Comparison of ENCODE assay signal across 1 cellular context in genomic region chr14:100662850-100663527, GRCh38.
TF ChIP-seq lines count a peak whose summit lies in the region.

No MANE protein-coding gene starts in this region.

TF ChIP-seq in K562, 482 proteins besides CTCF, POLR2A, EP300 and RAD21 (continued from another document and continues in another):
- TF ChIP-seq ZHX1 (conservative IDR thresholded peaks at IDR 0.05; ENCODE audit: low read length) (no peak), ZNF407 (IDR thresholded peaks at IDR 0.05; ENCODE audit: low read depth) (no peak), EHMT2 (IDR thresholded peaks at IDR 0.05) (peak; percentile 68; the same call in 1 of the 2 replicates), ZNF696 (CRISPR knock-in tag; conservative IDR thresholded peaks at IDR 0.05) (no peak), CBX3 (IDR thresholded peaks at IDR 0.05; ENCODE audit: borderline replicate concordance in 1 of 2, low read length in 2 of 2) (peak in 1 of 2 experiments; percentile 46; a peak in 1 of 3 replicates), TARDBP (IDR thresholded peaks at IDR 0.05) (no peak), ZNF212 (CRISPR knock-in tag; IDR thresholded peaks at IDR 0.05) (no peak), JUNB (CRISPR knock-in tag; conservative IDR thresholded peaks at IDR 0.05) (no peak), XRCC4 (IDR thresholded peaks at IDR 0.05; ENCODE audit: extremely low read depth, insufficient read depth, insufficient read length) (no peak), NCOA1 (IDR thresholded peaks at IDR 0.05; ENCODE audit: low read depth) (peak; percentile 74; the same call in 1 of the 2 replicates), RCOR1 (IDR thresholded peaks at IDR 0.05; ENCODE audit: borderline replicate concordance in 1 of 2, low read depth in 2 of 2, low read length in 2 of 2) (no peak; a peak in 1 of 4 replicates), SMC3 (conservative IDR thresholded peaks at IDR 0.05; ENCODE audit: insufficient read depth, low read depth, low read length) (no peak), PRMT5 (CRISPR knock-in tag; IDR thresholded peaks at IDR 0.05) (no peak), ZNF785 (CRISPR knock-in tag; IDR thresholded peaks at IDR 0.05) (no peak), MAFF (IDR thresholded peaks at IDR 0.05; ENCODE audit: low read length) (no peak)
- TF ChIP-seq, protein P1, sequence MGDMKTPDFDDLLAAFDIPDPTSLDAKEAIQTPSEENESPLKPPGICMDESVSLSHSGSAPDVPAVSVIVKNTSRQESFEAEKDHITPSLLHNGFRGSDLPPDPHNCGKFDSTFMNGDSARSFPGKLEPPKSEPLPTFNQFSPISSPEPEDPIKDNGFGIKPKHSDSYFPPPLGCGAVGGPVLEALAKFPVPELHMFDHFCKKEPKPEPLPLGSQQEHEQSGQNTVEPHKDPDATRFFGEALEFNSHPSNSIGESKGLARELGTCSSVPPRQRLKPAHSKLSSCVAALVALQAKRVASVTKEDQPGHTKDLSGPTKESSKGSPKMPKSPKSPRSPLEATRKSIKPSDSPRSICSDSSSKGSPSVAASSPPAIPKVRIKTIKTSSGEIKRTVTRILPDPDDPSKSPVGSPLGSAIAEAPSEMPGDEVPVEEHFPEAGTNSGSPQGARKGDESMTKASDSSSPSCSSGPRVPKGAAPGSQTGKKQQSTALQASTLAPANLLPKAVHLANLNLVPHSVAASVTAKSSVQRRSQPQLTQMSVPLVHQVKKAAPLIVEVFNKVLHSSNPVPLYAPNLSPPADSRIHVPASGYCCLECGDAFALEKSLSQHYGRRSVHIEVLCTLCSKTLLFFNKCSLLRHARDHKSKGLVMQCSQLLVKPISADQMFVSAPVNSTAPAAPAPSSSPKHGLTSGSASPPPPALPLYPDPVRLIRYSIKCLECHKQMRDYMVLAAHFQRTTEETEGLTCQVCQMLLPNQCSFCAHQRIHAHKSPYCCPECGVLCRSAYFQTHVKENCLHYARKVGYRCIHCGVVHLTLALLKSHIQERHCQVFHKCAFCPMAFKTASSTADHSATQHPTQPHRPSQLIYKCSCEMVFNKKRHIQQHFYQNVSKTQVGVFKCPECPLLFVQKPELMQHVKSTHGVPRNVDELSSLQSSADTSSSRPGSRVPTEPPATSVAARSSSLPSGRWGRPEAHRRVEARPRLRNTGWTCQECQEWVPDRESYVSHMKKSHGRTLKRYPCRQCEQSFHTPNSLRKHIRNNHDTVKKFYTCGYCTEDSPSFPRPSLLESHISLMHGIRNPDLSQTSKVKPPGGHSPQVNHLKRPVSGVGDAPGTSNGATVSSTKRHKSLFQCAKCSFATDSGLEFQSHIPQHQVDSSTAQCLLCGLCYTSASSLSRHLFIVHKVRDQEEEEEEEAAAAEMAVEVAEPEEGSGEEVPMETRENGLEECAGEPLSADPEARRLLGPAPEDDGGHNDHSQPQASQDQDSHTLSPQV (IDR thresholded peaks at IDR 0.05): no peak
- TF ChIP-seq, protein P2, sequence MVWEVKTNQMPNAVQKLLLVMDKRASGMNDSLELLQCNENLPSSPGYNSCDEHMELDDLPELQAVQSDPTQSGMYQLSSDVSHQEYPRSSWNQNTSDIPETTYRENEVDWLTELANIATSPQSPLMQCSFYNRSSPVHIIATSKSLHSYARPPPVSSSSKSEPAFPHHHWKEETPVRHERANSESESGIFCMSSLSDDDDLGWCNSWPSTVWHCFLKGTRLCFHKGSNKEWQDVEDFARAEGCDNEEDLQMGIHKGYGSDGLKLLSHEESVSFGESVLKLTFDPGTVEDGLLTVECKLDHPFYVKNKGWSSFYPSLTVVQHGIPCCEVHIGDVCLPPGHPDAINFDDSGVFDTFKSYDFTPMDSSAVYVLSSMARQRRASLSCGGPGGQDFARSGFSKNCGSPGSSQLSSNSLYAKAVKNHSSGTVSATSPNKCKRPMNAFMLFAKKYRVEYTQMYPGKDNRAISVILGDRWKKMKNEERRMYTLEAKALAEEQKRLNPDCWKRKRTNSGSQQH (CRISPR knock-in tag; IDR thresholded peaks at IDR 0.05): no peak
- TF ChIP-seq, protein P3, sequence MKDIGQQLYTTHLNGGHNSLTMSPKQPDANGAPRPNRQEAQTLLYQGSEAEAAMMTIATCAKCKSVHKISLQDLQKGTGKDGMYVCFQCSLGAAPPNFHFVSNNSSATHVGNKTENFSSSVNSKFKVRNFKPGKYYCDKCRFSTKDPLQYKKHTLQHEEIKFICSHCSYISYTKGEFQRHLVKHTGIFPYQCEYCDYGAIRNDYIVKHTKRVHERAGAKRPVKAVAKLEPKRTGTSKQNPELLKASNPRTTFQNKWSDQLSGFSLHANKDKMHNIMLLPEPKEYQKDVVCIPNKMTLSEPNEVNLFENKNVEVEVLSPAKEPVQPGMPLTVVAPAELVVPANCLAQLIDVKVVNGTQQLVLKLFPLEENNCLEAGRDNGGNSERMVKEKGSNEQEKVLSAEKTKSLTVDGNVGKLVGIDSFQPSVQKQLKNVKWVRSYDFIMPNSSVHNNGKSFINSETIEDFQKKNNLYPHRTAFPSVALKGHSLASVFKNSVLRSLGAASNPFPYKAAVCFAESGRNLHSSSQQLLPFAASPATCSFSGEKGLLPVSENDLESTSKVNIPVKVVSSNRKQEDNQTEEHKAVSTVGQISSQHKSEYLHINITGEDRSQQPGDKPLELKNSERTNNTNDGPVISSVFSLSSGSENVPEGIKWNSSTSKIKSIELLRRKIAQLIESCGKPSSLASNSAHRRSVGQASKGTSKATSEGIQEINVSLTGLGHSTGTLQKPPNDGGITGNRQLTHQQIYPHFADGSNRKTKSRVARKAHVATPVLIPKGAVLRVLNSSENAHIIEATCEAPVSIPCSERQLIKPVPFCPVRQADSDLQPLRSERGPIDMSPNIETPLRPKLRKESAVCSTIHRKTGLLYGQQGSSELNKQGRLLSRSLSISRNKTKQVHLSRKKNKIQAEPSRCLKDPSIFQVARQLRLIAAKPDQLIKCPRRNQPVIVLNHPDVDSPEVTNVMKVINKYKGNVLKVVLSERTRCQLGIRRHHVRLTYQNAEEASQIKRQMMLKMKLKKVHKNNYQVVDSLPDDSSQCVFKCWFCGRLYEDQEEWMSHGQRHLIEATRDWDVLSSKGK (CRISPR knock-in tag; IDR thresholded peaks at IDR 0.05): no peak
- TF ChIP-seq, protein P4, sequence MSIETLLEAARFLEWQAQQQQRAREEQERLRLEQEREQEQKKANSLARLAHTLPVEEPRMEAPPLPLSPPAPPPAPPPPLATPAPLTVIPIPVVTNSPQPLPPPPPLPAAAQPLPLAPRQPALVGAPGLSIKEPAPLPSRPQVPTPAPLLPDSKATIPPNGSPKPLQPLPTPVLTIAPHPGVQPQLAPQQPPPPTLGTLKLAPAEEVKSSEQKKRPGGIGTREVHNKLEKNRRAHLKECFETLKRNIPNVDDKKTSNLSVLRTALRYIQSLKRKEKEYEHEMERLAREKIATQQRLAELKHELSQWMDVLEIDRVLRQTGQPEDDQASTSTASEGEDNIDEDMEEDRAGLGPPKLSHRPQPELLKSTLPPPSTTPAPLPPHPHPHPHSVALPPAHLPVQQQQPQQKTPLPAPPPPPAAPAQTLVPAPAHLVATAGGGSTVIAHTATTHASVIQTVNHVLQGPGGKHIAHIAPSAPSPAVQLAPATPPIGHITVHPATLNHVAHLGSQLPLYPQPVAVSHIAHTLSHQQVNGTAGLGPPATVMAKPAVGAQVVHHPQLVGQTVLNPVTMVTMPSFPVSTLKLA (conservative IDR thresholded peaks at IDR 0.05): no peak
